1 cellular context compared by ENCODE assay signal in genomic region chr2:53515435-53516332, GRCh38.
TF ChIP-seq lines count a peak whose summit lies in the region.

No MANE protein-coding gene starts in this region.

TF ChIP-seq in IMR-90, 13 proteins besides CTCF, POLR2A, EP300 and RAD21:
- no peak for TF ChIP-seq MXI1 (IDR thresholded peaks at IDR 0.05; ENCODE audit: borderline replicate concordance, low read depth, low read length)
- TF ChIP-seq CEBPB (IDR thresholded peaks at IDR 0.05; ENCODE audit: low read depth, low read length) = no peak
- TF ChIP-seq NFE2L2 (IDR thresholded peaks at IDR 0.05; ENCODE audit: low read depth, low read length) = no peak
- no peak for TF ChIP-seq RFX5 (IDR thresholded peaks at IDR 0.05; ENCODE audit: low read depth, low read length)
- no peak for TF ChIP-seq RCOR1 (IDR thresholded peaks at IDR 0.05; ENCODE audit: insufficient replicate concordance, low read length)
- no peak for TF ChIP-seq MAFK (IDR thresholded peaks at IDR 0.05; ENCODE audit: low read depth, low read length)
- TF ChIP-seq ELK1 (IDR thresholded peaks at IDR 0.05; ENCODE audit: borderline replicate concordance, low read depth, low read length) = no peak
- TF ChIP-seq MAZ (IDR thresholded peaks at IDR 0.05; ENCODE audit: borderline replicate concordance, low read depth, low read length) = no peak
- TF ChIP-seq USF2 (IDR thresholded peaks at IDR 0.05; ENCODE audit: low read depth, low read length) = no peak
- no peak for TF ChIP-seq SMC3 (IDR thresholded peaks at IDR 0.05; ENCODE audit: low read depth, low read length)
- no peak for TF ChIP-seq FOS (IDR thresholded peaks at IDR 0.05; ENCODE audit: low read depth, low read length)
- no peak for TF ChIP-seq CHD1 (IDR thresholded peaks at IDR 0.05; ENCODE audit: low read depth, low read length)
- no peak for TF ChIP-seq BHLHE40 (IDR thresholded peaks at IDR 0.05; ENCODE audit: low read depth, low read length)
TF ChIP-seq in IMR-90: peak in this region for 0.
